In genomic region chr10:110852255-110852896, GRCh38 we compare ENCODE assay signal across 11 cellular contexts. TPM values are rescaled to one million over a fixed set of nuclear protein-coding genes. Genes with fewer than 3 reads are reported as not detected.
DNase-seq lines count a peak whose midpoint lies in the region; ATAC-seq, FAIRE-seq and TF ChIP-seq lines count a peak whose summit lies in the region.
"Had no signal": no experiment of that assay in that cellular context is flagged by ENCODE, and none has a peak within 500 bp of the region (broad histone marks: within the 10 kb centered on the region; RNA-seq: fewer than 3 reads in every experiment).

No MANE protein-coding gene starts in this region.

- WGBS in ovary, 3 donors = 75 to 81% (median 78%) methylated on average over 7 of the region's 7 CpGs

- in situ Hi-C loops in ACHN (cut with HindIII; ENCODE audit: low pct_ligation_motif_present, low pct_unique_long_range_greater_than_20kb, low sequenced_read_pairs) = no loop called here

- no peaks in the 10 kb centered on the region for H3K27me3 Mint-ChIP-seq in WTC11 (ENCODE audit: low read depth)

- DNase-seq in ACHN (peak; percentile 60), GM18507 (ENCODE audit: extremely low spot score, insufficient read length, low read depth) (no peak), WTC11 (ENCODE audit: low spot score) (no peak), kidney epithelial cell (ENCODE audit: low read depth) (peak; percentile 75), NCI-H226 (no peak), dorsolateral prefrontal cortex (no peak), ovary (no peak), SJCRH30 (no peak)
- DNase-seq: HFFc6, NCI-H446 had no signal

- TF ChIP-seq EP300 in ovary (IDR thresholded peaks at IDR 0.05) = no peak

- peaks cover 7% of the 10 kb centered on the region for H3K9me3 Mint-ChIP-seq in WTC11
- H3K9me3 Mint-ChIP-seq: HFFc6 had no signal

- H3K27ac ChIP-seq in dorsolateral prefrontal cortex (no peak overlapping the region), ovary (no peak overlapping the region), SJCRH30 (no peak overlapping the region)
- H3K27ac ChIP-seq: uterus had no signal

- TF ChIP-seq POLR2A in ovary (IDR thresholded peaks at IDR 0.05) = no peak

- TF ChIP-seq CTCF in WTC11 (IDR thresholded peaks at IDR 0.05) (no peak), kidney epithelial cell (IDR thresholded peaks at IDR 0.05; ENCODE audit: insufficient read depth, low read length, poor library complexity, severe bottlenecking) (no peak), dorsolateral prefrontal cortex (IDR thresholded peaks at IDR 0.05 in 54 of 56, conservative IDR thresholded peaks at IDR 0.05 in 2 of 56; ENCODE audit: low read depth in 1 of 56, partially characterized antibody in 56 of 56) (no peak), ovary (IDR thresholded peaks at IDR 0.05) (no peak)

- no peaks in the 10 kb centered on the region for H3K36me3 Mint-ChIP-seq in WTC11

- peak; percentile 26; the same call in 1 of the 2 replicates for ATAC-seq in WTC11

- CTCF ChIA-PET in WTC11 (lab: Charles Lee) = interaction anchor here (1.1 kb wide), 1 partner anchor 49 kb away, joined by 3 read pairs; no protein-coding TSS in a partner anchor

- no peak overlapping the region for H3K4me3 ChIP-seq in kidney epithelial cell (ENCODE audit: low read depth, low read length)
- no peak overlapping the region for H3K4me3 ChIP-seq in dorsolateral prefrontal cortex
- H3K4me3 ChIP-seq in ovary = no peak overlapping the region
- H3K4me3 ChIP-seq in SJCRH30 = no peak overlapping the region
- H3K4me3 ChIP-seq: uterus had no signal

- H3K4me3 Mint-ChIP-seq in WTC11 = no peak overlapping the region
- H3K4me3 Mint-ChIP-seq: HFFc6 had no signal

- H3K27me3 ChIP-seq in kidney epithelial cell (ENCODE audit: control insufficient read depth, insufficient read depth, low read length) (no peaks in the 10 kb centered on the region), dorsolateral prefrontal cortex (no peaks in the 10 kb centered on the region), ovary (no peaks in the 10 kb centered on the region), SJCRH30 (no peaks in the 10 kb centered on the region)
- H3K27me3 ChIP-seq: uterus had no signal

- H3K9me3 ChIP-seq in ovary = no peaks in the 10 kb centered on the region
- H3K9me3 ChIP-seq in SJCRH30 (replicated peaks) = no peaks in the 10 kb centered on the region; the same call in 1 of the 2 replicates
- H3K9me3 ChIP-seq: uterus had no signal

- no peak overlapping the region for H3K27ac Mint-ChIP-seq in WTC11
- H3K27ac Mint-ChIP-seq: HFFc6 had no signal

- H3K4me1 Mint-ChIP-seq in WTC11 = no peaks in the 10 kb centered on the region

- FAIRE-seq in GM18507 (lab: Jason Lieb, UNC) = peak; percentile 61

- POLR2A ChIA-PET in WTC11 (lab: Charles Lee) = no interaction called here

- H3K36me3 ChIP-seq in kidney epithelial cell (ENCODE audit: control insufficient read depth, insufficient read depth, low read length) (no peaks in the 10 kb centered on the region), ovary (no peaks in the 10 kb centered on the region), SJCRH30 (no peaks in the 10 kb centered on the region)
- H3K36me3 ChIP-seq: uterus had no signal

- peaks cover 3% of the 10 kb centered on the region for H3K4me1 ChIP-seq in ovary (ENCODE audit: insufficient read depth)
- H3K4me1 ChIP-seq in SJCRH30 = peaks cover 3% of the 10 kb centered on the region
- H3K4me1 ChIP-seq: uterus had no signal

- intact Hi-C loops in dorsolateral prefrontal cortex (cut with DNase I) (loop anchor here in 1 of 2 donors (5.0 kb wide), 1 partner anchor 45 kb away; no protein-coding TSS in a partner anchor), ovary (cut with DNase I) (no loop called here)

TF ChIP-seq in WTC11, 78 proteins besides CTCF, POLR2A, EP300 and RAD21 (continues in another document):
- TF ChIP-seq PRRX2 (CRISPR knock-in tag; IDR thresholded peaks at IDR 0.05) (no peak), HMGA2 (CRISPR knock-in tag; IDR thresholded peaks at IDR 0.05) (no peak), ZNF423 (CRISPR knock-in tag; IDR thresholded peaks at IDR 0.05) (no peak), MAX (CRISPR knock-in tag; IDR thresholded peaks at IDR 0.05) (no peak), E2F1 (CRISPR knock-in tag; IDR thresholded peaks at IDR 0.05) (no peak), USF1 (CRISPR knock-in tag; IDR thresholded peaks at IDR 0.05) (no peak), ZNF138 (CRISPR knock-in tag; conservative IDR thresholded peaks at IDR 0.05) (no peak), SMAD3 (CRISPR knock-in tag; IDR thresholded peaks at IDR 0.05; ENCODE audit: borderline replicate concordance) (no peak), NFE2L1 (CRISPR knock-in tag; IDR thresholded peaks at IDR 0.05) (no peak), AFF4 (CRISPR knock-in tag; IDR thresholded peaks at IDR 0.05; ENCODE audit: borderline replicate concordance) (no peak), NFATC4 (CRISPR knock-in tag; IDR thresholded peaks at IDR 0.05) (no peak), MXD4 (CRISPR knock-in tag; IDR thresholded peaks at IDR 0.05; ENCODE audit: borderline replicate concordance) (no peak), NR3C1 (CRISPR knock-in tag; conservative IDR thresholded peaks at IDR 0.05; ENCODE audit: low read depth) (no peak), MLX (CRISPR knock-in tag; IDR thresholded peaks at IDR 0.05) (no peak), OVOL2 (CRISPR knock-in tag; IDR thresholded peaks at IDR 0.05; ENCODE audit: borderline replicate concordance) (no peak), CDX4 (CRISPR knock-in tag; IDR thresholded peaks at IDR 0.05; ENCODE audit: borderline replicate concordance) (no peak)

RNA-seq across cellular contexts. Expression of gene PDCD4, which starts 19.4 kb away (rescaled TPM):
- total RNA-seq in WTC11 (2021) (27.0 to 32.9 TPM (median 32.7 TPM) in 3 replicates), kidney epithelial cell (17.1 and 35.7 TPM in 2 replicates), dorsolateral prefrontal cortex (100 to 1,000 TPM in 2 of 120 experiments, 10 to 100 TPM in 118; 45.2 to 105 (median 67.9) TPM), ovary (100 to 1,000 TPM; 103 to 399 (median 185) TPM)
- 100 to 1,000 TPM; 136 to 209 TPM for polyA plus RNA-seq in ovary
- total RNA-seq in SJCRH30 (2014; rRNA removed; shearing (Covaris generic)) = 55.0 and 60.9 TPM in 2 replicates

Comparison
In these comparisons a context has a peak if more than half of its experiments do, and no peak if none do; other contexts are left out.
1. DNase-seq: peak in ACHN (single experiment) and kidney epithelial cell (single experiment); none in GM18507 (single experiment), WTC11 (single experiment), NCI-H226 (single experiment), dorsolateral prefrontal cortex (0 of 10), ovary (0 of 5) and SJCRH30 (0 of 2).